In genomic region chr12:3043406-3043805, GRCh38 we compare ENCODE assay signal across 21 cellular contexts. TPM values are rescaled to one million over a fixed set of nuclear protein-coding genes. Genes with fewer than 3 reads are reported as not detected.
"Had no signal": no experiment of that assay in that cellular context is flagged by ENCODE, and none has a peak within 500 bp of the region (broad histone marks: within the 10 kb centered on the region; RNA-seq: fewer than 3 reads in every experiment).

No MANE protein-coding gene starts in this region.

- H3K4me3 ChIP-seq: esophagus squamous epithelium, heart left ventricle, lower lobe of right lung, tibial artery had no signal

- H3K4me1 ChIP-seq: esophagus squamous epithelium had no signal

- DNase-seq: activated CD4-positive, alpha-beta T cell treated with anti-CD3 and anti-CD28 coated beads, Interleukin-2, amount 10 ng/mL, durations not matched to agents 7 days and 5 days; activated CD4-positive, CD25-positive, alpha-beta regulatory T cell treated with anti-CD3 and anti-CD28 coated beads, Interleukin-2, amount 50 U/mL, for 72 hours; activated CD8-positive, alpha-beta memory T cell treated with anti-CD3 and anti-CD28 coated beads, Interleukin-2, amount 10 ng/mL, durations not matched to agents 7 days and 5 days; activated CD8-positive, alpha-beta T cell treated with anti-CD3 and anti-CD28 coated beads for 36 hours; activated T-cell treated with anti-CD3 and anti-CD28 coated beads for 4 hours; effector CD4-positive, alpha-beta T cell; esophagus squamous epithelium; kidney; lower lobe of right lung; naive thymus-derived CD4-positive, alpha-beta T cell; retina; stimulated activated CD4-positive, alpha-beta T cell treated with anti-CD3 and anti-CD28 coated beads, Interleukin-12 subunit alpha, Interleukin-12 subunit beta, amount 100 ng/mL, for 4 hours; stimulated activated naive CD8-positive, alpha-beta T cell treated with anti-CD3 and anti-CD28 coated beads, Interleukin-15, amount 100 ng/mL, for 72 hours; T-cell; tibial artery had no signal

- H3K9me3 Mint-ChIP-seq: activated CD4-positive, alpha-beta T cell treated with anti-CD3 and anti-CD28 coated beads, Interleukin-2, amount 10 ng/mL, durations not matched to agents 7 days and 5 days; activated CD8-positive, alpha-beta T cell treated with anti-CD3 and anti-CD28 coated beads for 36 hours; activated naive CD4-positive, alpha-beta T cell treated with anti-CD3 and anti-CD28 coated beads, Interleukin-2, amount 50 U/mL, for 72 hours; dendritic cell treated with granulocyte-macrophage colony-stimulating factor and Interleukin-4, amounts not matched to agents 40 ng/mL and 50 ng/mL, for 4 days; neural crest cell; stimulated activated naive CD8-positive, alpha-beta T cell treated with anti-CD3 and anti-CD28 coated beads, Interleukin-15, amount 100 ng/mL, for 72 hours; T-cell; T-helper 2 cell treated with Interferon-gamma antibody and Interleukin-4, amounts not matched to agents 5 μg/mL and 100 μg/mL, for 36 hours had no signal

- H3K9me3 ChIP-seq: esophagus squamous epithelium, heart left ventricle, lower lobe of right lung, tibial artery had no signal

- H3K27me3 Mint-ChIP-seq: activated CD4-positive, alpha-beta T cell treated with anti-CD3 and anti-CD28 coated beads, Interleukin-2, amount 10 ng/mL, durations not matched to agents 7 days and 5 days; brain had no signal

- H3K36me3 Mint-ChIP-seq: activated CD8-positive, alpha-beta memory T cell treated with anti-CD3 and anti-CD28 coated beads, Interleukin-2, amount 10 ng/mL, durations not matched to agents 7 days and 5 days; activated naive CD4-positive, alpha-beta T cell treated with anti-CD3 and anti-CD28 coated beads, Interleukin-2, amount 50 U/mL, for 72 hours; brain; naive thymus-derived CD4-positive, alpha-beta T cell; T-cell had no signal

- ATAC-seq: activated CD8-positive, alpha-beta memory T cell treated with anti-CD3 and anti-CD28 coated beads, Interleukin-2, amount 10 ng/mL, durations not matched to agents 7 days and 5 days; activated CD8-positive, alpha-beta T cell treated with anti-CD3 and anti-CD28 coated beads for 36 hours; activated naive CD4-positive, alpha-beta T cell treated with anti-CD3 and anti-CD28 coated beads, Interleukin-2, amount 50 U/mL, for 72 hours; lower lobe of right lung; naive thymus-derived CD4-positive, alpha-beta T cell; stimulated activated naive CD8-positive, alpha-beta T cell treated with anti-CD3 and anti-CD28 coated beads, Interleukin-15, amount 100 ng/mL, for 72 hours; T-cell had no signal

- H3K4me1 Mint-ChIP-seq: activated CD4-positive, alpha-beta T cell treated with anti-CD3 and anti-CD28 coated beads, Interleukin-2, amount 10 ng/mL, durations not matched to agents 7 days and 5 days; activated CD8-positive, alpha-beta memory T cell treated with anti-CD3 and anti-CD28 coated beads, Interleukin-2, amount 10 ng/mL, durations not matched to agents 7 days and 5 days; stimulated activated naive CD8-positive, alpha-beta T cell treated with anti-CD3 and anti-CD28 coated beads, Interleukin-15, amount 100 ng/mL, for 72 hours; T-cell had no signal

- H3K27ac Mint-ChIP-seq: activated CD4-positive, alpha-beta T cell treated with anti-CD3 and anti-CD28 coated beads, Interleukin-2, amount 10 ng/mL, durations not matched to agents 7 days and 5 days; activated CD8-positive, alpha-beta memory T cell treated with anti-CD3 and anti-CD28 coated beads, Interleukin-2, amount 10 ng/mL, durations not matched to agents 7 days and 5 days; activated CD8-positive, alpha-beta T cell treated with anti-CD3 and anti-CD28 coated beads for 36 hours; activated naive CD4-positive, alpha-beta T cell treated with anti-CD3 and anti-CD28 coated beads, Interleukin-2, amount 50 U/mL, for 72 hours; dendritic cell treated with granulocyte-macrophage colony-stimulating factor and Interleukin-4, amounts not matched to agents 40 ng/mL and 50 ng/mL, for 4 days; naive thymus-derived CD4-positive, alpha-beta T cell; T-cell; T-helper 2 cell treated with Interferon-gamma antibody and Interleukin-4, amounts not matched to agents 5 μg/mL and 100 μg/mL, for 36 hours had no signal

- H3K27me3 ChIP-seq: tibial artery had no signal

- H3K27ac ChIP-seq: esophagus squamous epithelium, lower lobe of right lung, tibial artery had no signal

- H3K4me3 Mint-ChIP-seq: activated CD4-positive, alpha-beta T cell treated with anti-CD3 and anti-CD28 coated beads, Interleukin-2, amount 10 ng/mL, durations not matched to agents 7 days and 5 days; activated CD8-positive, alpha-beta memory T cell treated with anti-CD3 and anti-CD28 coated beads, Interleukin-2, amount 10 ng/mL, durations not matched to agents 7 days and 5 days; activated CD8-positive, alpha-beta T cell treated with anti-CD3 and anti-CD28 coated beads for 36 hours; brain; dendritic cell treated with granulocyte-macrophage colony-stimulating factor and Interleukin-4, amounts not matched to agents 40 ng/mL and 50 ng/mL, for 4 days; neural crest cell; stimulated activated naive CD8-positive, alpha-beta T cell treated with anti-CD3 and anti-CD28 coated beads, Interleukin-15, amount 100 ng/mL, for 72 hours; T-cell; T-helper 2 cell treated with Interferon-gamma antibody and Interleukin-4, amounts not matched to agents 5 μg/mL and 100 μg/mL, for 36 hours had no signal

RNA-seq across cellular contexts. Expression of gene TSPAN9, which starts 33.8 kb away (rescaled TPM):
- total RNA-seq: activated CD8-positive, alpha-beta memory T cell treated with anti-CD3 and anti-CD28 coated beads, Interleukin-2, amount 10 ng/mL, durations not matched to agents 7 days and 5 days had no signal
